Comparison of ENCODE assay signal across 8 cellular contexts in genomic region chr12:109900752-109901580, GRCh38. TPM values are rescaled to one million over a fixed set of nuclear protein-coding genes. Genes with fewer than 3 reads are reported as not detected.
DNase-seq lines count a peak whose midpoint lies in the region; ATAC-seq and TF ChIP-seq lines count a peak whose summit lies in the region.

No MANE protein-coding gene starts in this region.

- peaks cover 25% of the 10 kb centered on the region for H3K4me1 Mint-ChIP-seq in CD4-positive, alpha-beta T cell (ENCODE audit: low read depth)

- H3K36me3 Mint-ChIP-seq in CD4-positive, alpha-beta T cell (ENCODE audit: low read depth) = peaks cover 34% of the 10 kb centered on the region

- no peak for DNase-seq in CD4-positive, alpha-beta T cell
- peak; percentile 39 for DNase-seq in NAMALWA (ENCODE audit: low spot score)
- DNase-seq in cardiac fibroblast (ENCODE audit: low read depth in 2 of 2) = peak in 1 of 2 donors; percentile 6
- DNase-seq in lung (ENCODE audit: low spot score) = no peak
- DNase-seq in HCEC 1CT = no peak

- no peak for ATAC-seq in CD4-positive, alpha-beta T cell (ENCODE audit: poor library complexity)
- ATAC-seq in GM19463 (IDR thresholded peaks at IDR 0.05; ENCODE audit: unreplicated experiment) (peak; percentile 8), lung (ENCODE audit: insufficient read depth, low FRiP score) (no peak), GM18858 (IDR thresholded peaks at IDR 0.05; ENCODE audit: unreplicated experiment) (no peak)

- peak overlapping the region; percentile 86 for H3K27ac Mint-ChIP-seq in CD4-positive, alpha-beta T cell

- H3K4me3 ChIP-seq in cardiac fibroblast (replicated peaks in 1 of 2; ENCODE audit: low read depth in 2 of 2, low read length in 2 of 2) (peak overlapping the region; percentile 71 to 80), lung (peak overlapping the region; percentile 83), urinary bladder (ENCODE audit: low read depth, low read length) (peak overlapping the region; percentile 62)

- H3K4me3 Mint-ChIP-seq in CD4-positive, alpha-beta T cell = peak overlapping the region; percentile 89

- CTCF ChIA-PET in CD4-positive, alpha-beta T cell (lab: Charles Lee) = interaction anchor here (0.9 to 1.3 kb wide), 4 partner anchors 20 to 56 kb away, joined by 3 to 6 read pairs (median 3); no protein-coding TSS in a partner anchor

- no peaks in the 10 kb centered on the region for H3K9me3 Mint-ChIP-seq in CD4-positive, alpha-beta T cell

- peak overlapping the region; percentile 64 for H3K27ac ChIP-seq in CD4-positive, alpha-beta T cell (ENCODE audit: low read depth, low read length)
- H3K27ac ChIP-seq in lung (ENCODE audit: low read depth in 1 of 2, low read length in 1 of 2) (peak overlapping the region in 1 of 2 donors; percentile 89), urinary bladder (ENCODE audit: low read depth) (no peak overlapping the region)

- H3K9me3 ChIP-seq in CD4-positive, alpha-beta T cell (ENCODE audit: control insufficient read depth, low read length) = no peaks in the 10 kb centered on the region
- no peaks in the 10 kb centered on the region for H3K9me3 ChIP-seq in lung (ENCODE audit: control insufficient read depth in 2 of 2, insufficient read depth in 1 of 2, low read length in 1 of 2)

- no peaks in the 10 kb centered on the region for H3K27me3 Mint-ChIP-seq in CD4-positive, alpha-beta T cell

- H3K4me1 ChIP-seq in lung (ENCODE audit: control insufficient read depth in 2 of 2, insufficient read depth in 2 of 2, low read length in 2 of 2) (peaks cover 0 to 6% of the 10 kb centered on the region in 2 donors), urinary bladder (ENCODE audit: insufficient read depth) (no peaks in the 10 kb centered on the region)

- TF ChIP-seq CTCF in CD4-positive, alpha-beta T cell (IDR thresholded peaks at IDR 0.05) = no peak
- TF ChIP-seq CTCF in cardiac fibroblast (IDR thresholded peaks at IDR 0.05; ENCODE audit: low read depth, low read length) = no peak
- TF ChIP-seq CTCF in lung (IDR thresholded peaks at IDR 0.05; ENCODE audit: control extremely low read depth, extremely low read depth) = no peak

- no peaks in the 10 kb centered on the region for H3K27me3 ChIP-seq in CD4-positive, alpha-beta T cell (ENCODE audit: control insufficient read depth, insufficient read depth, low read length)
- no peaks in the 10 kb centered on the region for H3K27me3 ChIP-seq in lung (ENCODE audit: control insufficient read depth, insufficient read depth)

- H3K36me3 ChIP-seq in lung (ENCODE audit: control insufficient read depth in 2 of 2, insufficient read depth in 2 of 2, low read length in 2 of 2) (peaks cover 11 to 20% of the 10 kb centered on the region in 2 donors), urinary bladder (ENCODE audit: insufficient read depth) (peaks cover 3% of the 10 kb centered on the region)

- intact Hi-C loops in CD4-positive, alpha-beta T cell (cut with DNase I, micrococcal nuclease) = loop anchor here in 1 of 2 experiments (5.0 kb wide), 2 partner anchors 96 to 116 kb away; partner anchors contain the start of genes ANKRD13A and GIT2

- POLR2A ChIA-PET in CD4-positive, alpha-beta T cell (lab: Charles Lee) = interaction anchor here (0.5 to 2.4 kb wide), 9 partner anchors 12 to 179 kb away, joined by 3 to 17 read pairs (median 4); partner anchors contain the start of genes ANKRD13A, GIT2 and GLTP

- WGBS in lung, 2 donors = 5 to 6% methylated on average over 16 of the region's 16 CpGs
- WGBS in urinary bladder = 4% methylated on average over 16 of the region's 16 CpGs

RNA-seq across cellular contexts. Expression of gene TCHP, which starts 0.9 kb away (rescaled TPM):
- total RNA-seq in CD4-positive, alpha-beta T cell = 10 to 100 TPM; 13.2 to 13.6 TPM
- total RNA-seq in lung = 10 to 100 TPM; 13.2 to 17.5 TPM
- 10 to 100 TPM; 10.4 to 10.8 TPM for polyA plus RNA-seq in lung
- 10.3 TPM for total RNA-seq in urinary bladder
- polyA plus RNA-seq in urinary bladder = 15.5 TPM

RNA-seq across cellular contexts. Expression of gene GLTP, which starts 20.6 kb away (rescaled TPM):
- 10 to 100 TPM; 24.8 to 25.2 TPM for total RNA-seq in CD4-positive, alpha-beta T cell
- 10 to 100 TPM; 35.5 to 49.2 TPM for total RNA-seq in lung
- 10 to 100 TPM; 31.2 to 46.1 TPM for polyA plus RNA-seq in lung
- total RNA-seq in urinary bladder = 60.2 TPM
- 26.0 TPM for polyA plus RNA-seq in urinary bladder
